22 cellular contexts compared by ENCODE assay signal in the genomic region with DNA sequence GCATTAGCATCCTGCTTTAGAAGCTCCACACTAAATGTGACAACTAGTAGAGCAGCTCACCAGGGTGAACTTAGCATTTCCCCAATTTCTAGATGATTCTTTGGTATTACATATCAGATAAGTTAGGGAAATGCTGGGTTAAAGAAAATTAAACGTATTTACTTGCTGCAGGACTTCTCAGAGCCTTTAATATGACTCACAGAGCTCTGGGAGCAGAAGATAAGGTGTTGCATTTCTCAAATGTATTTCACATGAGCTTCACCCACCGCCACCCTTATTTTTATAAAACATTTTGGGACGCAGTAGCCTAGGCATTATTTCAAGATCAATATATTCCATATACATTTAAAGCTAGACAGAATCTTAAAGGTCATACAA.
"Had no signal": no experiment of that assay in that cellular context is flagged by ENCODE, and none has a peak within 500 bp of the region (broad histone marks: within the 10 kb centered on the region; RNA-seq: fewer than 3 reads in every experiment).

No MANE protein-coding gene starts in this region.

- H3K4me3 Mint-ChIP-seq: dendritic cell treated with granulocyte-macrophage colony-stimulating factor and Interleukin-4, amounts not matched to agents 40 ng/mL and 50 ng/mL, for 4 days; effector memory CD8-positive, alpha-beta T cell; endodermal cell had no signal

- H3K36me3 ChIP-seq: colonic mucosa, esophagus squamous epithelium, gastrocnemius medialis, heart right ventricle, left lung, lower lobe of right lung had no signal

- H3K27me3 Mint-ChIP-seq: effector memory CD8-positive, alpha-beta T cell had no signal

- H3K27ac Mint-ChIP-seq: dendritic cell treated with granulocyte-macrophage colony-stimulating factor and Interleukin-4, amounts not matched to agents 40 ng/mL and 50 ng/mL, for 4 days; effector memory CD8-positive, alpha-beta T cell; endodermal cell had no signal

- H3K27ac ChIP-seq: colonic mucosa, epithelial cell of prostate, esophagus squamous epithelium, gastrocnemius medialis, heart right ventricle, left lung, lower lobe of right lung had no signal

- DNase-seq: colonic mucosa; cortex of kidney; effector CD8-positive, alpha-beta T cell; effector memory CD8-positive, alpha-beta T cell; endodermal cell; erythroblast; esophagus squamous epithelium; foreskin fibroblast; foreskin melanocyte; gastrocnemius medialis; glutamatergic neuron; head of caudate nucleus; heart right ventricle; hippocampal formation; left cardiac atrium; left lung; left ventricle myocardium superior; lower lobe of right lung; mesenchymal stem cell; midbrain had no signal

- H3K9me3 ChIP-seq: colonic mucosa, esophagus squamous epithelium, gastrocnemius medialis, heart right ventricle, left lung, lower lobe of right lung had no signal

- H3K4me3 ChIP-seq: colonic mucosa, esophagus squamous epithelium, gastrocnemius medialis, heart right ventricle, left lung, lower lobe of right lung had no signal

- H3K9me3 Mint-ChIP-seq: dendritic cell treated with granulocyte-macrophage colony-stimulating factor and Interleukin-4, amounts not matched to agents 40 ng/mL and 50 ng/mL, for 4 days; effector memory CD8-positive, alpha-beta T cell had no signal

- H3K4me1 ChIP-seq: colonic mucosa, esophagus squamous epithelium, gastrocnemius medialis, heart right ventricle, left lung, lower lobe of right lung had no signal
